Comparison of ENCODE assay signal across 9 cellular contexts in genomic region chr7:50379082-50379481, GRCh38.
DNase-seq lines count a peak whose midpoint lies in the region; ATAC-seq lines count a peak whose summit lies in the region.
"Had no signal": no experiment of that assay in that cellular context is flagged by ENCODE, and none has a peak within 500 bp of the region (broad histone marks: within the 10 kb centered on the region; RNA-seq: fewer than 3 reads in every experiment).

No MANE protein-coding gene starts in this region.

- intact Hi-C loops in sciatic nerve (cut with DNase I): no loop called here

- H3K4me1 Mint-ChIP-seq in CD4-positive, CD25-positive, alpha-beta regulatory T cell: peaks cover 27 to 92% (median 66%) of the 10 kb centered on the region in 4 donors
- peaks cover 54% of the 10 kb centered on the region for H3K4me1 Mint-ChIP-seq in T-helper 17 cell

- peaks cover 72% of the 10 kb centered on the region for H3K36me3 Mint-ChIP-seq in CD4-positive, CD25-positive, alpha-beta regulatory T cell
- H3K36me3 Mint-ChIP-seq in T-helper 17 cell (ENCODE audit: low read depth): peaks cover 12% of the 10 kb centered on the region

- H3K4me3 ChIP-seq in CD4-positive, CD25-positive, alpha-beta regulatory T cell (ENCODE audit: low read depth, low read length): no peak overlapping the region
- peak overlapping the region; percentile 44 for H3K4me3 ChIP-seq in iPS-18a (ENCODE audit: low read length)

- no peaks in the 10 kb centered on the region for H3K27me3 ChIP-seq in CD4-positive, CD25-positive, alpha-beta regulatory T cell (ENCODE audit: control insufficient read depth, insufficient read depth, low read length)
- H3K27me3 ChIP-seq in iPS-18a (ENCODE audit: control insufficient read depth, insufficient read depth, low read length): no peaks in the 10 kb centered on the region

- no peak for DNase-seq in CD4-positive, CD25-positive, alpha-beta regulatory T cell
- DNase-seq in HPDE6-E6E7 (ENCODE audit: extremely low spot score) (peak; percentile 95), T-helper 17 cell (no peak), SK-N-DZ (ENCODE audit: low spot score) (no peak), sciatic nerve (ENCODE audit: low spot score) (no peak), NCI-H128 (lab: John Stamatoyannopoulos, UW; ENCODE audit: unreplicated experiment) (no peak)
- DNase-seq: NCI-H1092 treated with DMSO at 0.1 percent for 48 hours had no signal

- H3K27ac ChIP-seq in CD4-positive, CD25-positive, alpha-beta regulatory T cell (ENCODE audit: insufficient read depth, low read length, poor library complexity, severe bottlenecking): peak overlapping the region; percentile 41
- H3K27ac ChIP-seq in iPS-18a (ENCODE audit: low read length): peak overlapping the region; percentile 54

- no peaks in the 10 kb centered on the region for H3K9me3 Mint-ChIP-seq in CD4-positive, CD25-positive, alpha-beta regulatory T cell

- H3K9me3 ChIP-seq in CD4-positive, CD25-positive, alpha-beta regulatory T cell (ENCODE audit: control insufficient read depth in 2 of 2, low read length in 2 of 2): no peaks in the 10 kb centered on the region
- H3K9me3 ChIP-seq in T-helper 17 cell (ENCODE audit: control insufficient read depth, low read length, poor library complexity, severe bottlenecking) (no peaks in the 10 kb centered on the region), iPS-18a (ENCODE audit: control insufficient read depth, low read depth, low read length) (no peaks in the 10 kb centered on the region)

- H3K27ac Mint-ChIP-seq in CD4-positive, CD25-positive, alpha-beta regulatory T cell: peak overlapping the region; percentile 55 to 90 (median 83)
- no peak overlapping the region for H3K27ac Mint-ChIP-seq in T-helper 17 cell

- H3K9ac ChIP-seq in iPS-18a (ENCODE audit: low read length): no peak overlapping the region

- H3K4me1 ChIP-seq in CD4-positive, CD25-positive, alpha-beta regulatory T cell (ENCODE audit: control insufficient read depth, insufficient read depth, low read length, poor library complexity, severe bottlenecking): peaks cover 34% of the 10 kb centered on the region
- H3K4me1 ChIP-seq in iPS-18a (ENCODE audit: control insufficient read depth, low read depth, low read length): peaks cover 44% of the 10 kb centered on the region

- no peaks in the 10 kb centered on the region for H3K27me3 Mint-ChIP-seq in CD4-positive, CD25-positive, alpha-beta regulatory T cell
- no peaks in the 10 kb centered on the region for H3K27me3 Mint-ChIP-seq in T-helper 17 cell

- ATAC-seq in CD4-positive, CD25-positive, alpha-beta regulatory T cell (ENCODE audit: low read depth in 2 of 2): no peak
- peak; percentile 12 for ATAC-seq in T-helper 17 cell
- no peak for ATAC-seq in sciatic nerve
- ATAC-seq in GM19023 (IDR thresholded peaks at IDR 0.05; ENCODE audit: unreplicated experiment): no peak

- H3K36me3 ChIP-seq in CD4-positive, CD25-positive, alpha-beta regulatory T cell (ENCODE audit: control insufficient read depth, insufficient read depth, low read length): peaks cover 91% of the 10 kb centered on the region
- H3K36me3 ChIP-seq in iPS-18a (ENCODE audit: control insufficient read depth, low read depth, low read length): no peaks in the 10 kb centered on the region

- H3K4me3 Mint-ChIP-seq in CD4-positive, CD25-positive, alpha-beta regulatory T cell: peak overlapping the region in 3 of 4 donors; percentile 3 to 43 (median 27)
- no peak overlapping the region for H3K4me3 Mint-ChIP-seq in T-helper 17 cell
